Comparison of ENCODE assay signal across 8 cellular contexts in the genomic region with DNA sequence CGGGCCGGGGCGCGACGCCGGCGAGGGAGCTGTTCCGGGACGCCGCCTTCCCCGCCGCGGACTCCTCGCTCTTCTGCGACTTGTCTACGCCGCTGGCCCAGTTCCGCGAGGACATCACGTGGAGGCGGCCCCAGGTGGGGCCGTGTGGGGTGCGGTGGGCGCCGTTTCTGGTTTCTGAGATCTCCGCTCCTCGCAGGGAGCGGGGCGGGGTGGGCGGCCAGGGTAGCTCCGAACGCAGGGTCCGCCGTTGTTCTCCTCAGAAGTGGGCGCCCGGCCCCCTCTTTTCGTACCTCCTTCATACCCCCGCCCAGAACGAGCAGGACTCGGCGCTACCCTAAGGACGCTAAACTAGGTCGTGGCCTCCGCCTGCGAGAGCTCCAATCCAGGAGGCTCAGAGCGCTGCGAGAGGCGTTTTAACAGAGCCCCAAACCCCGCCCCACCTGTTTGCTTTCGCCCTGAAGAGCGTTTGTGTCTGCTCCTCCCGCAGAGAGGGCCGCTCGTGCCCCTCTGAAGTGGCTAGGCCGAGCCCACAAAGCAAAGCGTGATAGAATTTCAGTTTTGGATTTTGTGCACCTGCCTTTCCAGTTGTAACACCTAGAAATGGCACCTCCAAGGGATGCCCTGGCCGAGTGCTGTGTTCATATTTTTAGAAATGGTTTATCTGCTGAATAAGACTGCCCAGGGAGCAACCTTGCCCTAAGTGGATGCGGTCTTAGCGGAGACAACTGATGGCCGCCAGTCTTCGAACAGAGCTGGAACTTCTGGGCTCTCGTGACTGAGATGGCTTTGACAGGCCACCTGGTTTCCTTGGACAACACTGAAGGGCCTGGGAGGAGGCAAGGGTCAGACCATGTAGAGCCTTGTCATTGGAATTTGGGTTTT. TPM values are rescaled to one million over a fixed set of nuclear protein-coding genes. Genes with fewer than 3 reads are reported as not detected.
DNase-seq lines count a peak whose midpoint lies in the region; ATAC-seq and TF ChIP-seq lines count a peak whose summit lies in the region.

No MANE protein-coding gene starts in this region.

- peak overlapping the region; percentile 50 for H2AFZ ChIP-seq in ACC112 (ENCODE audit: low read length, unreplicated experiment)

- H3K9me3 ChIP-seq in breast epithelium = no peaks in the 10 kb centered on the region

- H3K27me3 ChIP-seq in ACC112 (ENCODE audit: insufficient read depth, low read length) (no peaks in the 10 kb centered on the region), breast epithelium (no peaks in the 10 kb centered on the region)

- H3K27ac Mint-ChIP-seq in T-helper 1 cell treated with Interleukin-12 subunit alpha and Interleukin-12 subunit beta and Interleukin-4 antibody, amounts not matched to agents 30 μg/mL and 1 μg/mL, for 36 hours = peak overlapping the region; percentile 90
- H3K27ac Mint-ChIP-seq in stimulated activated effector memory CD8-positive, alpha-beta T cell treated with anti-CD3 and anti-CD28 coated beads, Interleukin-12 subunit alpha, Interleukin-12 subunit beta, amount 100 ng/mL, for 72 hours = peak overlapping the region; percentile 84

- H3K4me3 Mint-ChIP-seq in T-helper 1 cell treated with Interleukin-12 subunit alpha and Interleukin-12 subunit beta and Interleukin-4 antibody, amounts not matched to agents 30 μg/mL and 1 μg/mL, for 36 hours = peak overlapping the region; percentile 79
- peak overlapping the region; percentile 96 for H3K4me3 Mint-ChIP-seq in stimulated activated effector memory CD8-positive, alpha-beta T cell treated with anti-CD3 and anti-CD28 coated beads, Interleukin-12 subunit alpha, Interleukin-12 subunit beta, amount 100 ng/mL, for 72 hours

- H3K36me3 ChIP-seq in ACC112 (ENCODE audit: insufficient read depth, low read length) (no peaks in the 10 kb centered on the region), breast epithelium (no peaks in the 10 kb centered on the region)

- DNase-seq in HuH-7.5 (ENCODE audit: low spot score) = peak; percentile 75
- DNase-seq in breast epithelium (ENCODE audit: low spot score in 2 of 2) = no peak
- peak; percentile 54 for DNase-seq in left kidney (ENCODE audit: low read depth, low spot score)
- DNase-seq in stimulated activated effector memory CD8-positive, alpha-beta T cell treated with anti-CD3 and anti-CD28 coated beads, Interleukin-12 subunit alpha, Interleukin-12 subunit beta, amount 100 ng/mL, for 72 hours (ENCODE audit: low spot score in 2 of 2) = peak in 1 of 2 donors; percentile 71
- DNase-seq in COLO829 (ENCODE audit: low spot score) = no peak

- no peak for TF ChIP-seq CTCF in breast epithelium (IDR thresholded peaks at IDR 0.05)

- H3K79me2 ChIP-seq in ACC112 (ENCODE audit: control insufficient read depth, insufficient read depth, low read length, unreplicated experiment) = peaks cover 60% of the 10 kb centered on the region

- peaks cover 13% of the 10 kb centered on the region for H3K36me3 Mint-ChIP-seq in T-helper 1 cell treated with Interleukin-12 subunit alpha and Interleukin-12 subunit beta and Interleukin-4 antibody, amounts not matched to agents 30 μg/mL and 1 μg/mL, for 36 hours (ENCODE audit: low read depth)
- peaks cover 36% of the 10 kb centered on the region for H3K36me3 Mint-ChIP-seq in stimulated activated effector memory CD8-positive, alpha-beta T cell treated with anti-CD3 and anti-CD28 coated beads, Interleukin-12 subunit alpha, Interleukin-12 subunit beta, amount 100 ng/mL, for 72 hours

- peaks cover 32% of the 10 kb centered on the region for H3K4me1 Mint-ChIP-seq in T-helper 1 cell treated with Interleukin-12 subunit alpha and Interleukin-12 subunit beta and Interleukin-4 antibody, amounts not matched to agents 30 μg/mL and 1 μg/mL, for 36 hours (ENCODE audit: low read depth)
- peaks cover 47% of the 10 kb centered on the region for H3K4me1 Mint-ChIP-seq in stimulated activated effector memory CD8-positive, alpha-beta T cell treated with anti-CD3 and anti-CD28 coated beads, Interleukin-12 subunit alpha, Interleukin-12 subunit beta, amount 100 ng/mL, for 72 hours

- H3K4me1 ChIP-seq in ACC112 (ENCODE audit: control insufficient read depth, insufficient read depth, low read length, unreplicated experiment) (peaks cover 42% of the 10 kb centered on the region), breast epithelium (peaks cover 22 to 24% of the 10 kb centered on the region in 2 donors)

- TF ChIP-seq POLR2A in breast epithelium (IDR thresholded peaks at IDR 0.05) = no peak

- peak overlapping the region; percentile 89 for H3K4me3 ChIP-seq in ACC112 (ENCODE audit: low read depth, low read length)
- peak overlapping the region; percentile 84 to 97 (median 87) for H3K4me3 ChIP-seq in breast epithelium

- H3K27ac ChIP-seq in ACC112 (ENCODE audit: low read depth, low read length) (no peak overlapping the region), breast epithelium (peak overlapping the region; percentile 93 to 98)

- no peaks in the 10 kb centered on the region for H3K9me3 Mint-ChIP-seq in T-helper 1 cell treated with Interleukin-12 subunit alpha and Interleukin-12 subunit beta and Interleukin-4 antibody, amounts not matched to agents 30 μg/mL and 1 μg/mL, for 36 hours
- H3K9me3 Mint-ChIP-seq in stimulated activated effector memory CD8-positive, alpha-beta T cell treated with anti-CD3 and anti-CD28 coated beads, Interleukin-12 subunit alpha, Interleukin-12 subunit beta, amount 100 ng/mL, for 72 hours = no peaks in the 10 kb centered on the region

- ATAC-seq in GM18907 (IDR thresholded peaks at IDR 0.05; ENCODE audit: unreplicated experiment) = peak; percentile 1
- peak; percentile 54 for ATAC-seq in stimulated activated effector memory CD8-positive, alpha-beta T cell treated with anti-CD3 and anti-CD28 coated beads, Interleukin-12 subunit alpha, Interleukin-12 subunit beta, amount 100 ng/mL, for 72 hours

- H3K27me3 Mint-ChIP-seq in T-helper 1 cell treated with Interleukin-12 subunit alpha and Interleukin-12 subunit beta and Interleukin-4 antibody, amounts not matched to agents 30 μg/mL and 1 μg/mL, for 36 hours (ENCODE audit: low read depth) = no peaks in the 10 kb centered on the region

- intact Hi-C loops in breast epithelium (cut with DNase I; ENCODE audit: low total_unique reads) = no loop called here

RNA-seq across cellular contexts. Expression of a gene that starts 0.6 kb away (rescaled TPM):
- total RNA-seq in breast epithelium = 10 to 100 TPM; 17.0 to 26.2 (median 25.5) TPM

RNA-seq across cellular contexts. Expression of a gene that starts 18.9 kb away (rescaled TPM):
- 10 to 100 TPM; 22.4 to 57.9 (median 42.3) TPM for total RNA-seq in breast epithelium

RNA-seq across cellular contexts. Expression of a gene that starts 27.0 kb away (rescaled TPM):
- 1 to 10 TPM; 5.9 to 8.8 (median 6.9) TPM for total RNA-seq in breast epithelium

RNA-seq across cellular contexts. Expression of a gene that starts 29.4 kb away (rescaled TPM):
- 10 to 100 TPM; 13.0 to 32.8 (median 19.0) TPM for total RNA-seq in breast epithelium

RNA-seq across cellular contexts. Expression of a gene that starts 38.1 kb away (rescaled TPM):
- 1 to 10 TPM; 1.6 to 4.7 (median 2.6) TPM for total RNA-seq in breast epithelium

Comparison
In these comparisons a context has a peak if more than half of its experiments do, and no peak if none do; other contexts are left out.
1. DNase-seq: peak in HuH-7.5 (single experiment) and left kidney (single experiment); none in breast epithelium (0 of 2) and COLO829 (single experiment).